ENCODE assay signal across 15 cellular contexts in genomic region chr13:46137627-46138026, GRCh38. TPM values are rescaled to one million over a fixed set of nuclear protein-coding genes. Genes with fewer than 3 reads are reported as not detected.
DNase-seq lines count a peak whose midpoint lies in the region; ATAC-seq, FAIRE-seq and TF ChIP-seq lines count a peak whose summit lies in the region.
"Had no signal": no experiment of that assay in that cellular context is flagged by ENCODE, and none has a peak within 500 bp of the region (broad histone marks: within the 10 kb centered on the region; RNA-seq: fewer than 3 reads in every experiment).

No MANE protein-coding gene starts in this region.

- no peak overlapping the region for H3K9ac ChIP-seq in SK-N-MC (ENCODE audit: insufficient read length)

- H3K27ac ChIP-seq in SK-N-MC (peak overlapping the region; percentile 26; the same call in 1 of the 2 replicates), pancreas (peak overlapping the region in 1 of 4 donors; percentile 17)
- H3K27ac ChIP-seq: esophagus squamous epithelium, SJCRH30 had no signal

- H3K4me3 ChIP-seq in SK-N-MC (no peak overlapping the region), pancreas (no peak overlapping the region)
- H3K4me3 ChIP-seq: esophagus squamous epithelium, SJCRH30 had no signal

- peaks cover 3 to 26% (median 20%) of the 10 kb centered on the region in 3 donors for H3K4me1 ChIP-seq in pancreas
- H3K4me1 ChIP-seq: SJCRH30 had no signal

- DNase-seq in stimulated activated naive CD8-positive, alpha-beta T cell treated with anti-CD3 and anti-CD28 coated beads, Interleukin-15, Interleukin-2, amounts not matched to agents 100 U/mL and 50 U/mL, for 24 hours: no peak
- DNase-seq in SK-N-MC (ENCODE audit: low read depth, low spot score) (no peak), pancreas (no peak), GOT3 (lab: John Stamatoyannopoulos, UW) (no peak)
- no peak for DNase-seq in effector memory CD8-positive, alpha-beta T cell
- DNase-seq: activated T-cell treated with anti-CD3 and anti-CD28 coated beads, Interleukin-2, amount 50 U/mL, for 1 hour; anterior cingulate cortex; effector CD4-positive, alpha-beta T cell; esophagus squamous epithelium; NCI-H1417 treated with DMSO at 0.1 percent for 48 hours; NCI-H748 treated with DMSO at 0.1 percent for 48 hours; SJCRH30 had no signal

- H3K9me3 Mint-ChIP-seq in stimulated activated naive CD8-positive, alpha-beta T cell treated with anti-CD3 and anti-CD28 coated beads, Interleukin-15, Interleukin-2, amounts not matched to agents 100 ng/mL and 50 ng/mL, for 24 hours: no peaks in the 10 kb centered on the region
- H3K9me3 Mint-ChIP-seq in effector memory CD8-positive, alpha-beta T cell: no peaks in the 10 kb centered on the region

- H3K4me1 Mint-ChIP-seq in stimulated activated naive CD8-positive, alpha-beta T cell treated with anti-CD3 and anti-CD28 coated beads, Interleukin-15, Interleukin-2, amounts not matched to agents 100 ng/mL and 50 ng/mL, for 24 hours (ENCODE audit: low read depth): peaks cover 46% of the 10 kb centered on the region
- H3K4me1 Mint-ChIP-seq in effector memory CD8-positive, alpha-beta T cell (ENCODE audit: low read depth in 2 of 2): peaks cover 22 to 53% of the 10 kb centered on the region in 2 donors

- FAIRE-seq in pancreas (lab: Jason Lieb, UNC): no peak

- no peaks in the 10 kb centered on the region for H3K27me3 ChIP-seq in pancreas

- intact Hi-C loops in pancreas (cut with DNase I): no loop called here

- no peaks in the 10 kb centered on the region for H3K9me3 ChIP-seq in SK-N-MC (ENCODE audit: low read depth, low read length)
- H3K9me3 ChIP-seq in pancreas: no peaks in the 10 kb centered on the region
- H3K9me3 ChIP-seq: esophagus squamous epithelium, SJCRH30 had no signal

- no peak overlapping the region for H3K4me3 Mint-ChIP-seq in stimulated activated naive CD8-positive, alpha-beta T cell treated with anti-CD3 and anti-CD28 coated beads, Interleukin-15, Interleukin-2, amounts not matched to agents 100 ng/mL and 50 ng/mL, for 24 hours
- no peak overlapping the region for H3K4me3 Mint-ChIP-seq in effector memory CD8-positive, alpha-beta T cell

- no peaks in the 10 kb centered on the region for H3K36me3 ChIP-seq in SK-N-MC (ENCODE audit: insufficient read depth, low read length)
- no peaks in the 10 kb centered on the region for H3K36me3 ChIP-seq in pancreas
- H3K36me3 ChIP-seq: esophagus squamous epithelium, SJCRH30 had no signal

- WGBS in pancreas, 2 donors: 25 to 40% methylated on average over 1 of the region's 1 CpG

- H3K27me3 Mint-ChIP-seq in stimulated activated naive CD8-positive, alpha-beta T cell treated with anti-CD3 and anti-CD28 coated beads, Interleukin-15, Interleukin-2, amounts not matched to agents 100 ng/mL and 50 ng/mL, for 24 hours: no peaks in the 10 kb centered on the region
- H3K27me3 Mint-ChIP-seq in effector memory CD8-positive, alpha-beta T cell: no peaks in the 10 kb centered on the region

- H3K36me3 Mint-ChIP-seq in stimulated activated naive CD8-positive, alpha-beta T cell treated with anti-CD3 and anti-CD28 coated beads, Interleukin-15, Interleukin-2, amounts not matched to agents 100 ng/mL and 50 ng/mL, for 24 hours (ENCODE audit: low read depth): peaks cover 91% of the 10 kb centered on the region
- H3K36me3 Mint-ChIP-seq in effector memory CD8-positive, alpha-beta T cell (ENCODE audit: insufficient read depth): peaks cover 100% of the 10 kb centered on the region

- TF ChIP-seq CTCF in pancreas (IDR thresholded peaks at IDR 0.05): no peak

- no peak for ATAC-seq in stimulated activated naive CD8-positive, alpha-beta T cell treated with anti-CD3 and anti-CD28 coated beads, Interleukin-15, Interleukin-2, amounts not matched to agents 100 U/mL and 50 U/mL, for 24 hours
- no peak for ATAC-seq in effector memory CD8-positive, alpha-beta T cell (replicated peaks)
- ATAC-seq in pancreas (no peak), HG03097 (IDR thresholded peaks at IDR 0.05; ENCODE audit: low FRiP score, unreplicated experiment) (no peak), GM19455 (IDR thresholded peaks at IDR 0.05; ENCODE audit: unreplicated experiment) (no peak)

- peak overlapping the region; percentile 76 for H3K27ac Mint-ChIP-seq in stimulated activated naive CD8-positive, alpha-beta T cell treated with anti-CD3 and anti-CD28 coated beads, Interleukin-15, Interleukin-2, amounts not matched to agents 100 ng/mL and 50 ng/mL, for 24 hours
- peak overlapping the region; percentile 57 to 92 for H3K27ac Mint-ChIP-seq in effector memory CD8-positive, alpha-beta T cell

RNA-seq across cellular contexts. Expression of gene CPB2, which starts 32.8 kb away (rescaled TPM):
- under 1 TPM in 5 of 6 donors, not detected in 1; 0.08 to 0.79 (median 0.58) TPM for total RNA-seq in pancreas
- polyA plus RNA-seq in pancreas: under 1 TPM; 0.53 to 0.94 TPM
- total RNA-seq: esophagus squamous epithelium, SJCRH30 had no signal

RNA-seq across cellular contexts. Expression of gene LCP1, which starts 44.4 kb away (rescaled TPM):
- total RNA-seq in pancreas: 10 to 100 TPM in 3 of 6 donors, 1 to 10 TPM in 3; 2.0 to 38.3 (median 11.1) TPM
- polyA plus RNA-seq in pancreas: 1 to 10 TPM; 3.5 to 3.7 TPM
- total RNA-seq: SJCRH30 had no signal
